Comparison of ENCODE assay signal across 1 cellular context in genomic region chr1:36086529-36087232, GRCh38.
TF ChIP-seq lines count a peak whose summit lies in the region.

No MANE protein-coding gene starts in this region.

TF ChIP-seq in K562, 482 proteins besides CTCF, POLR2A, EP300 and RAD21:
- TF ChIP-seq ZBTB7A (IDR thresholded peaks at IDR 0.05; ENCODE audit: borderline replicate concordance, control insufficient read depth, low read depth, low read length) (peak; percentile 70), JUND (IDR thresholded peaks at IDR 0.05; ENCODE audit: borderline replicate concordance, low read depth, low read length) (no peak), JUND (tag; IDR thresholded peaks at IDR 0.05; ENCODE audit: borderline replicate concordance, low read depth, low read length) (no peak)
